ENCODE assay signal across 2 cellular contexts in genomic region chr15:81523867-81524266, GRCh38.
TF ChIP-seq lines count a peak whose summit lies in the region.

No MANE protein-coding gene starts in this region.

TF ChIP-seq in GM23338, 12 proteins besides CTCF, POLR2A, EP300 and RAD21 (continued from another document):
- TF ChIP-seq ZNF462 (CRISPR knock-in tag; IDR thresholded peaks at IDR 0.05), result no peak
- no peak for TF ChIP-seq JUNB (IDR thresholded peaks at IDR 0.05; ENCODE audit: unreplicated experiment)
- TF ChIP-seq POLR2AphosphoS5 (IDR thresholded peaks at IDR 0.05; ENCODE audit: low read depth), result no peak
- TF ChIP-seq NANOG (IDR thresholded peaks at IDR 0.05; ENCODE audit: borderline replicate concordance), result no peak
- no peak for TF ChIP-seq REST (IDR thresholded peaks at IDR 0.05; ENCODE audit: unreplicated experiment)
- no peak for TF ChIP-seq ZNF114 (CRISPR knock-in tag; IDR thresholded peaks at IDR 0.05)
- no peak for TF ChIP-seq EZH2 (IDR thresholded peaks at IDR 0.05; ENCODE audit: low read depth, unreplicated experiment)
- no peak for TF ChIP-seq ZNF331 (CRISPR knock-in tag; IDR thresholded peaks at IDR 0.05; ENCODE audit: low read depth)
- TF ChIP-seq STAT1 (IDR thresholded peaks at IDR 0.05; ENCODE audit: unreplicated experiment), result no peak
- no peak for TF ChIP-seq CREB1 (CRISPR knock-in tag; IDR thresholded peaks at IDR 0.05; ENCODE audit: low read depth)

TF ChIP-seq in H1, 55 proteins besides CTCF, POLR2A, EP300 and RAD21 (continued from another document):
- TF ChIP-seq CBX8 (IDR thresholded peaks at IDR 0.05; ENCODE audit: borderline replicate concordance, low read depth, low read length) (no peak), RBBP5 (IDR thresholded peaks at IDR 0.05; ENCODE audit: borderline replicate concordance, low read depth, low read length) (no peak), FOSL1 (IDR thresholded peaks at IDR 0.05; ENCODE audit: insufficient read depth, low read depth, low read length) (no peak), CHD2 (IDR thresholded peaks at IDR 0.05; ENCODE audit: low read length) (no peak), RFX5 (IDR thresholded peaks at IDR 0.05; ENCODE audit: borderline replicate concordance, low read depth, low read length) (no peak), EZH2 (IDR thresholded peaks at IDR 0.05; ENCODE audit: low read depth, low read length, severe bottlenecking) (no peak), BACH1 (IDR thresholded peaks at IDR 0.05; ENCODE audit: low read length) (no peak)
TF ChIP-seq in H1: peak in this region for 0.
